8 cellular contexts compared by ENCODE assay signal in genomic region chr3:31453430-31453829, GRCh38.
"Had no signal": no experiment of that assay in that cellular context is flagged by ENCODE, and none has a peak within 500 bp of the region (broad histone marks: within the 10 kb centered on the region; RNA-seq: fewer than 3 reads in every experiment).

No MANE protein-coding gene starts in this region.

- H3K4me3 Mint-ChIP-seq: IgD-negative memory B cell had no signal

- FAIRE-seq: HepG2, HTR-8/SVneo had no signal

- H3K9ac ChIP-seq: KMS-11 had no signal

- ATAC-seq: HepG2 had no signal

- DNase-seq: IMR-90, KBM-7, KG1 had no signal

- H3K27ac Mint-ChIP-seq: IgD-negative memory B cell had no signal

- H3K4me2 ChIP-seq: KMS-11 had no signal

- H3K27ac ChIP-seq: HL-60, KMS-11 had no signal
